Comparison of ENCODE assay signal across 8 cellular contexts in genomic region chr13:33109801-33110200, GRCh38.
DNase-seq lines count a peak whose midpoint lies in the region; ATAC-seq and TF ChIP-seq lines count a peak whose summit lies in the region.

No MANE protein-coding gene starts in this region.

- POLR2A ChIA-PET in WTC11 (lab: Charles Lee): no interaction called here

- H3K4me3 Mint-ChIP-seq in WTC11 (no peak overlapping the region), memory B cell (peak overlapping the region; percentile 41)

- H3K27me3 Mint-ChIP-seq in WTC11 (ENCODE audit: low read depth) (no peaks in the 10 kb centered on the region), memory B cell (peaks cover 24% of the 10 kb centered on the region)

- H3K4me1 ChIP-seq in DND-41 (ENCODE audit: insufficient read depth, low read length): no peaks in the 10 kb centered on the region

- H3K36me3 ChIP-seq in DND-41 (ENCODE audit: insufficient read depth, low read length): no peaks in the 10 kb centered on the region

- no peak overlapping the region for H3K27ac ChIP-seq in DND-41 (ENCODE audit: low read length)

- H3K27me3 ChIP-seq in DND-41 (ENCODE audit: insufficient read depth, low read length, poor library complexity): no peaks in the 10 kb centered on the region

- TF ChIP-seq CTCF in DND-41 (IDR thresholded peaks at IDR 0.05; ENCODE audit: borderline replicate concordance, extremely low read depth, low read length, poor library complexity, severe bottlenecking): peak; percentile 17
- TF ChIP-seq CTCF in WTC11 (IDR thresholded peaks at IDR 0.05): no peak

- H3K36me3 Mint-ChIP-seq in WTC11 (no peaks in the 10 kb centered on the region), memory B cell (no peaks in the 10 kb centered on the region)

- no peak overlapping the region for H2AFZ ChIP-seq in DND-41 (ENCODE audit: low read depth, low read length)

- H3K9ac ChIP-seq in DND-41 (ENCODE audit: low read depth, low read length): no peak overlapping the region

- no peak overlapping the region for H3K4me2 ChIP-seq in DND-41 (ENCODE audit: insufficient read depth, low read length)

- no peak overlapping the region for H3K4me3 ChIP-seq in DND-41 (ENCODE audit: low read depth in 1 of 2, low read length in 2 of 2)

- H3K4me1 Mint-ChIP-seq in WTC11 (no peaks in the 10 kb centered on the region), memory B cell (peaks cover 38% of the 10 kb centered on the region)

- CTCF ChIA-PET in WTC11 (lab: Charles Lee): interaction anchor here (0.8 to 1.3 kb wide), 4 partner anchors 10 to 118 kb away, joined by 3 to 5 read pairs (median 4); no protein-coding TSS in a partner anchor

- no peaks in the 10 kb centered on the region for H3K9me3 Mint-ChIP-seq in WTC11
- peaks cover 2% of the 10 kb centered on the region for H3K9me3 Mint-ChIP-seq in memory B cell

- DNase-seq in DND-41 (no peak), WTC11 (ENCODE audit: low spot score) (peak; percentile 72), memory B cell (ENCODE audit: low spot score in 2 of 2) (no peak), hippocampal formation (lab: John Stamatoyannopoulos, UW) (no peak), NCI-H345 treated with DMSO at 0.1 percent for 48 hours (lab: John Stamatoyannopoulos, UW; ENCODE audit: unreplicated experiment) (no peak)
- no peak for DNase-seq in activated naive CD4-positive, alpha-beta T cell treated with Interleukin-2 at 50 U/mL for 16 hours

- H3K9me3 ChIP-seq in DND-41 (ENCODE audit: insufficient read depth, low read length, severe bottlenecking): no peaks in the 10 kb centered on the region

- ATAC-seq in DND-41 (ENCODE audit: insufficient read depth, low read depth) (no peak), GM21515 (IDR thresholded peaks at IDR 0.05; ENCODE audit: unreplicated experiment) (peak; percentile 30), WTC11 (peak; percentile 84), memory B cell (ENCODE audit: low read depth) (no peak), HG02840 (IDR thresholded peaks at IDR 0.05; ENCODE audit: low FRiP score, unreplicated experiment) (no peak)

- no peaks in the 10 kb centered on the region for H4K20me1 ChIP-seq in DND-41 (ENCODE audit: insufficient read depth, low read length)

- no peaks in the 10 kb centered on the region for H3K79me2 ChIP-seq in DND-41 (ENCODE audit: insufficient read depth, low read length)

- H3K27ac Mint-ChIP-seq in WTC11 (no peak overlapping the region), memory B cell (no peak overlapping the region)

TF ChIP-seq in WTC11, 78 proteins besides CTCF, POLR2A, EP300 and RAD21:
- TF ChIP-seq ZNF138 (CRISPR knock-in tag; conservative IDR thresholded peaks at IDR 0.05) (no peak), NR1H2 (CRISPR knock-in tag; IDR thresholded peaks at IDR 0.05) (no peak), OVOL2 (CRISPR knock-in tag; IDR thresholded peaks at IDR 0.05; ENCODE audit: borderline replicate concordance) (no peak), E2F4 (CRISPR knock-in tag; IDR thresholded peaks at IDR 0.05; ENCODE audit: borderline replicate concordance, low read depth) (no peak), NFATC4 (CRISPR knock-in tag; IDR thresholded peaks at IDR 0.05) (no peak), SMAD4 (CRISPR knock-in tag; IDR thresholded peaks at IDR 0.05) (no peak), NR2C2 (CRISPR knock-in tag; IDR thresholded peaks at IDR 0.05) (no peak), AR (CRISPR knock-in tag; IDR thresholded peaks at IDR 0.05) (no peak), ZNF425 (CRISPR knock-in tag; conservative IDR thresholded peaks at IDR 0.05) (no peak)

Comparison
In these comparisons a context has a peak if more than half of its experiments do, and no peak if none do; other contexts are left out.
1. ATAC-seq: peak in GM21515 (single experiment) and WTC11 (single experiment); none in DND-41 (single experiment), memory B cell (single experiment) and HG02840 (single experiment).